9 cellular contexts compared by ENCODE assay signal in genomic region chr13:97141564-97142005, GRCh38.
DNase-seq lines count a peak whose midpoint lies in the region; ATAC-seq and TF ChIP-seq lines count a peak whose summit lies in the region.
"Had no signal": no experiment of that assay in that cellular context is flagged by ENCODE, and none has a peak within 500 bp of the region (broad histone marks: within the 10 kb centered on the region; RNA-seq: fewer than 3 reads in every experiment).

No MANE protein-coding gene starts in this region.

- 29% methylated on average over 5 of the region's 5 CpGs for whole genome bisulfite sequencing in liver

- H3K4me1 ChIP-seq in liver (ENCODE audit: control insufficient read depth in 4 of 4, insufficient read depth in 4 of 4, low read length in 3 of 4): no peaks in the 10 kb centered on the region
- H3K4me1 ChIP-seq: parathyroid adenoma had no signal

- H3K27me3 Mint-ChIP-seq in chondrocyte (ENCODE audit: low read depth) (no peaks in the 10 kb centered on the region), T-helper 17 cell (peaks cover 38% of the 10 kb centered on the region)

- peak; percentile 97 for ATAC-seq in GM19035 (IDR thresholded peaks at IDR 0.05; ENCODE audit: unreplicated experiment)
- ATAC-seq in HG03103 (IDR thresholded peaks at IDR 0.05; ENCODE audit: low read depth, unreplicated experiment): peak; percentile 95
- ATAC-seq in T-helper 17 cell: no peak

- peak in 1 of 2 donors; percentile 15 for TF ChIP-seq RAD21 in liver (IDR thresholded peaks at IDR 0.05)

- H3K9me3 Mint-ChIP-seq in chondrocyte (ENCODE audit: low read depth): no peaks in the 10 kb centered on the region

- no peaks in the 10 kb centered on the region for H3K36me3 ChIP-seq in liver (ENCODE audit: control insufficient read depth in 4 of 4, insufficient read depth in 3 of 4, low read depth in 1 of 4, low read length in 3 of 4)

- H3K4me3 Mint-ChIP-seq in chondrocyte (ENCODE audit: unreplicated experiment) (no peak overlapping the region), T-helper 17 cell (no peak overlapping the region)

- no peak overlapping the region for H3K27ac ChIP-seq in liver (ENCODE audit: low read depth in 1 of 2, low read length in 2 of 2)
- H3K27ac ChIP-seq: parathyroid adenoma had no signal

- H3K9ac ChIP-seq in liver (ENCODE audit: low read depth in 1 of 2, low read length in 2 of 2): no peak overlapping the region
- H3K9ac ChIP-seq: parathyroid adenoma had no signal

- H3K4me1 Mint-ChIP-seq in chondrocyte (ENCODE audit: low read depth): peaks cover 37% of the 10 kb centered on the region
- peaks cover 10% of the 10 kb centered on the region for H3K4me1 Mint-ChIP-seq in T-helper 17 cell

- H3K36me3 Mint-ChIP-seq in chondrocyte (ENCODE audit: low read depth) (no peaks in the 10 kb centered on the region), T-helper 17 cell (ENCODE audit: low read depth) (no peaks in the 10 kb centered on the region)

- no peak for TF ChIP-seq CTCF in chondrocyte (IDR thresholded peaks at IDR 0.05)
- no peak for TF ChIP-seq CTCF in liver (IDR thresholded peaks at IDR 0.05; ENCODE audit: low read depth, low read length, missing input control)

- H3K9me3 ChIP-seq in liver (ENCODE audit: control insufficient read depth in 4 of 4, low read length in 3 of 4) (no peaks in the 10 kb centered on the region), T-helper 17 cell (ENCODE audit: control insufficient read depth, low read length, poor library complexity, severe bottlenecking) (no peaks in the 10 kb centered on the region)

- no peaks in the 10 kb centered on the region for H3K27me3 ChIP-seq in liver (ENCODE audit: control insufficient read depth in 4 of 4, insufficient read depth in 4 of 4, low read length in 3 of 4)

- H3K27ac Mint-ChIP-seq in chondrocyte (ENCODE audit: unreplicated experiment) (peak overlapping the region; percentile 72), T-helper 17 cell (no peak overlapping the region)

- peak; percentile 92 for DNase-seq in COLO829 (ENCODE audit: low spot score)
- peak; percentile 71 for DNase-seq in NCI-H510A treated with DMSO at 0.1 percent for 48 hours (lab: John Stamatoyannopoulos, UW)
- DNase-seq in chondrocyte (ENCODE audit: low spot score): no peak
- DNase-seq in ureter (ENCODE audit: low spot score): peak; percentile 74
- DNase-seq in T-helper 17 cell: no peak

- H3K4me3 ChIP-seq in liver (ENCODE audit: low read depth in 1 of 3, low read length in 3 of 3): no peak overlapping the region

TF ChIP-seq in liver, 16 proteins besides CTCF, POLR2A, EP300 and RAD21:
- TF ChIP-seq JUND (IDR thresholded peaks at IDR 0.05) (peak; percentile 89 to 94), ATF3 (IDR thresholded peaks at IDR 0.05) (no peak), ZBTB33 (IDR thresholded peaks at IDR 0.05) (no peak)

Comparison
In these comparisons a context has a peak if more than half of its experiments do, and no peak if none do; other contexts are left out.
1. DNase-seq: peak in COLO829 (single experiment), NCI-H510A treated with DMSO at 0.1 percent for 48 hours (single experiment) and ureter (single experiment); none in chondrocyte (single experiment) and T-helper 17 cell (0 of 3).